10 cellular contexts compared by ENCODE assay signal in the genomic region with DNA sequence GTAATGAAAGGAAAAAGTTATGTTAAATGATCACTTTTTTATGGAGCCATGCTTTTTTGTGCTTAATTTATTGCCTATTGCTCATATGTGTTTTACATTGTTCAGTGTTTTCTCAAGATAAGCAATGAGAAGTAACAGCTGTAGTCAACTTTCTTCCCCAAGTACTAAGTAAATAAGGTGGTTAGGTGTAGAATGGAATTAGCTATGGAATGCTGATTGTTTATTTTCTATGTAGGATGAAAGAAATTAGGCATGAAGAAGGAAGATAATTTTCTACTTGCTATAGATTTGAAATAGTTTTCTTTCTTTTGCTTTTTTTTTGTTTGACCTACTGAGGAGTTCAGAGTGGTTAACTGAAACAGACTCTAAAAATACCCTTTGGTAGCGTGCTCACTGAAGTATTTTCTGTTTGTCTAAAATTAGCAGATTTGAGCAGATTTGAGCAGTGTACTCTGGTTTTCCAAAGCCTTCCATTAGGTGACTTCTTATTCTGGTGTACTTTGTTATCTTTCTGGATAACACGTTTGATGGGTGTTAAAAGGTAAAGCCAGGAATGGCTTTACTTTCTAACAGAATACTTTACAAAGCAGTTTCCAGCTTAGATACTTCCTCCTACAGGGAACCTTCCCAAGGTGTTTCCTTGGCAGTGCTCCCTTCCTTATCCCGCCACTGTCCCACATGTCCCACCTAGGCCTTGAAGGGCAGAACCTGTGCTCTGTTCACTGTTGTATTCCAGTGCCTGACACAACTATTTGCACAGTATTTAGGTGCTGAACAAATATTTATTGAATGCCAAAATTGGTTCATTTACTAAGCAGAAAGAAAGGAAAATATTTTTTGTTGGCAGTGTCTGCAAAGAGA. TPM values are rescaled to one million over a fixed set of nuclear protein-coding genes. Genes with fewer than 3 reads are reported as not detected.
DNase-seq lines count a peak whose midpoint lies in the region; ATAC-seq and TF ChIP-seq lines count a peak whose summit lies in the region.
"Had no signal": no experiment of that assay in that cellular context is flagged by ENCODE, and none has a peak within 500 bp of the region (broad histone marks: within the 10 kb centered on the region; RNA-seq: fewer than 3 reads in every experiment).

No MANE protein-coding gene starts in this region.

- peaks cover 72 to 79% of the 10 kb centered on the region in 2 donors for H3K4me1 Mint-ChIP-seq in natural killer cell

- TF ChIP-seq CTCF in natural killer cell (IDR thresholded peaks at IDR 0.05) = no peak

- intact Hi-C loops in natural killer cell (cut with micrococcal nuclease) = loop anchor here (5.0 kb wide), 1 partner anchor 91 kb away; a partner anchor contains a TSS

- DNase-seq in activated naive CD4-positive, alpha-beta T cell treated with anti-CD3 and anti-CD28 coated beads, Interleukin-2, amount 50 U/mL, for 72 hours (ENCODE audit: low spot score in 2 of 2) = no peak
- DNase-seq in natural killer cell (no peak), NCI-H1092 treated with DMSO at 0.1 percent for 48 hours (lab: John Stamatoyannopoulos, UW) (no peak), hypothalamus (lab: John Stamatoyannopoulos, UW) (no peak), pons (ENCODE audit: low spot score) (no peak)
- DNase-seq in central memory CD4-positive, alpha-beta T cell = no peak
- DNase-seq: mammary epithelial cell had no signal

- ATAC-seq in GM18520 (IDR thresholded peaks at IDR 0.05; ENCODE audit: unreplicated experiment) (peak; percentile 2), HG02870 (IDR thresholded peaks at IDR 0.05; ENCODE audit: unreplicated experiment) (peak; percentile 41), natural killer cell (no peak)
- ATAC-seq in activated naive CD4-positive, alpha-beta T cell treated with anti-CD3 and anti-CD28 coated beads, Interleukin-2, amount 50 U/mL, for 72 hours = no peak
- ATAC-seq: HCT116 had no signal

- H3K27ac Mint-ChIP-seq in activated naive CD4-positive, alpha-beta T cell treated with anti-CD3 and anti-CD28 coated beads, Interleukin-2, amount 50 U/mL, for 72 hours = peak overlapping the region; percentile 84 to 89
- peak overlapping the region; percentile 91 to 93 for H3K27ac Mint-ChIP-seq in natural killer cell

- peak overlapping the region; percentile 70 for H3K4me3 Mint-ChIP-seq in natural killer cell

- no peaks in the 10 kb centered on the region for H3K36me3 Mint-ChIP-seq in activated naive CD4-positive, alpha-beta T cell treated with anti-CD3 and anti-CD28 coated beads, Interleukin-2, amount 50 U/mL, for 72 hours
- no peaks in the 10 kb centered on the region for H3K36me3 Mint-ChIP-seq in natural killer cell

- H3K9me3 Mint-ChIP-seq in activated naive CD4-positive, alpha-beta T cell treated with anti-CD3 and anti-CD28 coated beads, Interleukin-2, amount 50 U/mL, for 72 hours = no peaks in the 10 kb centered on the region
- H3K9me3 Mint-ChIP-seq in natural killer cell = peaks cover 0 to 2% of the 10 kb centered on the region in 2 donors

- H3K27me3 Mint-ChIP-seq in natural killer cell (ENCODE audit: low read depth in 2 of 2) = no peaks in the 10 kb centered on the region

RNA-seq across cellular contexts. Expression of a gene that starts 56.0 kb away (rescaled TPM):
- total RNA-seq in activated naive CD4-positive, alpha-beta T cell treated with anti-CD3 and anti-CD28 coated beads, Interleukin-2, amount 50 U/mL, for 72 hours = 10 to 100 TPM; 23.4 to 36.0 TPM
- 100 to 1,000 TPM in 1 of 3 donors, 10 to 100 TPM in 2; 63.4 to 105 (median 80.5) TPM for total RNA-seq in natural killer cell

Comparison
In these comparisons a context has a peak if more than half of its experiments do, and no peak if none do; other contexts are left out.
1. ATAC-seq: peak in GM18520 (single experiment) and HG02870 (single experiment); none in activated naive CD4-positive, alpha-beta T cell treated with anti-CD3 and anti-CD28 coated beads, Interleukin-2, amount 50 U/mL, for 72 hours (0 of 2) and natural killer cell (0 of 3).